ENCODE assay signal across 9 cellular contexts in genomic region chr16:1057252-1057932, GRCh38. TPM values are rescaled to one million over a fixed set of nuclear protein-coding genes. Genes with fewer than 3 reads are reported as not detected.
DNase-seq lines count a peak whose midpoint lies in the region; ATAC-seq and TF ChIP-seq lines count a peak whose summit lies in the region.
"Had no signal": no experiment of that assay in that cellular context is flagged by ENCODE, and none has a peak within 500 bp of the region (broad histone marks: within the 10 kb centered on the region; RNA-seq: fewer than 3 reads in every experiment).

No MANE protein-coding gene starts in this region.

- peaks cover 3% of the 10 kb centered on the region for H3K36me3 Mint-ChIP-seq in activated naive CD8-positive, alpha-beta T cell treated with anti-CD3 and anti-CD28 coated beads, Interleukin-2, amount 10 ng/mL, durations not matched to agents 7 days and 5 days
- H3K36me3 Mint-ChIP-seq in immature natural killer cell, result no peaks in the 10 kb centered on the region

- H3K36me3 ChIP-seq in RWPE2 (ENCODE audit: low read depth), result no peaks in the 10 kb centered on the region

- no peak overlapping the region for H3K4me3 Mint-ChIP-seq in activated naive CD8-positive, alpha-beta T cell treated with anti-CD3 and anti-CD28 coated beads, Interleukin-2, amount 10 ng/mL, durations not matched to agents 7 days and 5 days
- no peak overlapping the region for H3K4me3 Mint-ChIP-seq in immature natural killer cell

- H3K4me1 ChIP-seq in RWPE2 (ENCODE audit: insufficient read depth, poor library complexity, severe bottlenecking), result no peaks in the 10 kb centered on the region

- no peaks in the 10 kb centered on the region for H3K9me3 ChIP-seq in RWPE2 (ENCODE audit: severe bottlenecking)

- peaks cover 3% of the 10 kb centered on the region for H3K27me3 Mint-ChIP-seq in activated naive CD8-positive, alpha-beta T cell treated with anti-CD3 and anti-CD28 coated beads, Interleukin-2, amount 10 ng/mL, durations not matched to agents 7 days and 5 days
- peaks cover 2 to 4% (median 3%) of the 10 kb centered on the region in 3 donors for H3K27me3 Mint-ChIP-seq in immature natural killer cell (ENCODE audit: low read depth in 3 of 3)

- H3K27me3 ChIP-seq in RWPE2 (ENCODE audit: insufficient read depth, poor library complexity, severe bottlenecking), result no peaks in the 10 kb centered on the region

- peaks cover 5% of the 10 kb centered on the region for H3K9me3 Mint-ChIP-seq in activated naive CD8-positive, alpha-beta T cell treated with anti-CD3 and anti-CD28 coated beads, Interleukin-2, amount 10 ng/mL, durations not matched to agents 7 days and 5 days
- H3K9me3 Mint-ChIP-seq in immature natural killer cell, result peaks cover 2 to 6% (median 4%) of the 10 kb centered on the region in 6 donors

- H3K4me3 ChIP-seq in RWPE2 (ENCODE audit: severe bottlenecking), result no peak overlapping the region

- TF ChIP-seq CTCF in GM12873 (IDR thresholded peaks at IDR 0.05; ENCODE audit: insufficient read depth, low read depth, low read length, missing control alignments) (peak; percentile 65), RWPE2 (IDR thresholded peaks at IDR 0.05; ENCODE audit: poor library complexity, severe bottlenecking) (peak; percentile 82)

- no peak overlapping the region for H3K27ac Mint-ChIP-seq in activated naive CD8-positive, alpha-beta T cell treated with anti-CD3 and anti-CD28 coated beads, Interleukin-2, amount 10 ng/mL, durations not matched to agents 7 days and 5 days
- no peak overlapping the region for H3K27ac Mint-ChIP-seq in immature natural killer cell

- no peak for DNase-seq in RWPE2 (ENCODE audit: low spot score)
- peak; percentile 77 for DNase-seq in activated naive CD8-positive, alpha-beta T cell treated with anti-CD3 and anti-CD28 coated beads, Interleukin-2, amount 10 ng/mL, durations not matched to agents 7 days and 5 days
- DNase-seq in immature natural killer cell, result peak; percentile 26 to 39 (median 32)
- peak; percentile 78 for DNase-seq in stimulated activated CD8-positive, alpha-beta memory T cell treated with anti-CD3 and anti-CD28 coated beads, Interleukin-15, amount 100 ng/mL, for 24 hours (ENCODE audit: low read depth)
- no peak for DNase-seq in COR-L47 (lab: John Stamatoyannopoulos, UW)

- H3K4me1 Mint-ChIP-seq in activated naive CD8-positive, alpha-beta T cell treated with anti-CD3 and anti-CD28 coated beads, Interleukin-2, amount 10 ng/mL, durations not matched to agents 7 days and 5 days, result no peaks in the 10 kb centered on the region
- no peaks in the 10 kb centered on the region for H3K4me1 Mint-ChIP-seq in immature natural killer cell

- POLR2A ChIA-PET in activated naive CD8-positive, alpha-beta T cell treated with anti-CD3 and anti-CD28 coated beads, Interleukin-2, amount 10 ng/mL, durations not matched to agents 7 days and 5 days (lab: Charles Lee), result interaction anchor here (0.7 kb wide), 1 partner anchor 347 kb away, joined by 3 read pairs; no protein-coding TSS in a partner anchor

- H3K27ac ChIP-seq in RWPE2 (ENCODE audit: poor library complexity, severe bottlenecking), result no peak overlapping the region

- ATAC-seq in RWPE2 (ENCODE audit: low read depth) (peak; percentile 37; the same call in 1 of the 3 replicates), HG03342 (IDR thresholded peaks at IDR 0.05; ENCODE audit: unreplicated experiment) (no peak), HG02759 (IDR thresholded peaks at IDR 0.05; ENCODE audit: unreplicated experiment) (no peak)
- peak; percentile 40 for ATAC-seq in activated naive CD8-positive, alpha-beta T cell treated with anti-CD3 and anti-CD28 coated beads, Interleukin-2, amount 10 ng/mL, durations not matched to agents 7 days and 5 days (ENCODE audit: low read depth)

RNA-seq across cellular contexts. Expression of gene SSTR5, which starts 15.2 kb away (rescaled TPM):
- total RNA-seq in activated naive CD8-positive, alpha-beta T cell treated with anti-CD3 and anti-CD28 coated beads, Interleukin-2, amount 10 ng/mL, durations not matched to agents 7 days and 5 days, result not detected
- polyA plus RNA-seq in immature natural killer cell, result not detected

RNA-seq across cellular contexts. Expression of gene C1QTNF8, which starts 38.7 kb away (rescaled TPM):
- total RNA-seq in activated naive CD8-positive, alpha-beta T cell treated with anti-CD3 and anti-CD28 coated beads, Interleukin-2, amount 10 ng/mL, durations not matched to agents 7 days and 5 days, result not detected
- not detected for polyA plus RNA-seq in immature natural killer cell
- total RNA-seq: pulmonary artery endothelial cell had no signal

Comparison
In these comparisons a context has a peak if more than half of its experiments do, and no peak if none do; other contexts are left out.
1. ATAC-seq: peak in RWPE2 (single experiment) and activated naive CD8-positive, alpha-beta T cell treated with anti-CD3 and anti-CD28 coated beads, Interleukin-2, amount 10 ng/mL, durations not matched to agents 7 days and 5 days (single experiment); none in HG03342 (single experiment) and HG02759 (single experiment).
2. DNase-seq: peak in activated naive CD8-positive, alpha-beta T cell treated with anti-CD3 and anti-CD28 coated beads, Interleukin-2, amount 10 ng/mL, durations not matched to agents 7 days and 5 days (single experiment), immature natural killer cell (3 of 3) and stimulated activated CD8-positive, alpha-beta memory T cell treated with anti-CD3 and anti-CD28 coated beads, Interleukin-15, amount 100 ng/mL, for 24 hours (single experiment); none in RWPE2 (single experiment) and COR-L47 (single experiment).